Comparison of ENCODE assay signal across 8 cellular contexts in genomic region chr14:70073924-70074566, GRCh38.
A peak's percentile ranks its signal among the peaks of the same experiment; 100 is the strongest.
DNase-seq lines count a peak whose midpoint lies in the region; ATAC-seq and TF ChIP-seq lines count a peak whose summit lies in the region.

No MANE protein-coding gene starts in this region.

- intact Hi-C loops in ascending aorta (cut with DNase I), result loop anchor here (5.0 kb wide), 1 partner anchor 257 kb away; no protein-coding TSS in a partner anchor

- WGBS in iPS DF 6.9 (ENCODE audit: insufficient coverage, insufficient read length), result no CpG with 5 or more reads among the region's 3 CpGs

- H3K4me3 ChIP-seq in ascending aorta (no peak overlapping the region), iPS DF 6.9 (ENCODE audit: low read length) (no peak overlapping the region)

- H3K27me3 ChIP-seq in ascending aorta (no peaks in the 10 kb centered on the region), iPS DF 6.9 (ENCODE audit: control insufficient read depth, insufficient read depth, low read length) (no peaks in the 10 kb centered on the region)

- H3K4me1 ChIP-seq in ascending aorta (no peaks in the 10 kb centered on the region), iPS DF 6.9 (ENCODE audit: control insufficient read depth, insufficient read depth, low read length) (no peaks in the 10 kb centered on the region)

- H3K9me3 ChIP-seq in ascending aorta (no peaks in the 10 kb centered on the region), iPS DF 6.9 (ENCODE audit: control insufficient read depth, insufficient read depth, low read length) (no peaks in the 10 kb centered on the region; the same call in 1 of the 2 replicates)

- TF ChIP-seq CTCF in ascending aorta (IDR thresholded peaks at IDR 0.05), result peak in 2 of 3 experiments; percentile 9 to 40

- ATAC-seq in HG03280 (IDR thresholded peaks at IDR 0.05; ENCODE audit: unreplicated experiment) (no peak), GM19463 (IDR thresholded peaks at IDR 0.05; ENCODE audit: unreplicated experiment) (no peak)

- H3K36me3 ChIP-seq in ascending aorta (no peaks in the 10 kb centered on the region), iPS DF 6.9 (ENCODE audit: control insufficient read depth, insufficient read depth, low read length) (no peaks in the 10 kb centered on the region)

- DNase-seq in ELF-1 (ENCODE audit: low read depth, low spot score), result peak; percentile 59
- peak; percentile 63 for DNase-seq in LHCN-M2 (ENCODE audit: low read depth)
- peak; percentile 50 for DNase-seq in RPMI7951 (ENCODE audit: low read depth)
- DNase-seq in ascending aorta (ENCODE audit: low spot score in 2 of 2), result peak in 1 of 2 donors; percentile 16
- DNase-seq in iPS DF 6.9 (ENCODE audit: low read depth, low spot score), result peak; percentile 58
- peak; percentile 31 to 50 (median 37) for DNase-seq in stimulated activated CD4-positive, alpha-beta T cell treated with anti-CD3 and anti-CD28 coated beads, Interleukin-1b, Interleukin-23, amount 100 ng/mL, for 24 hours (ENCODE audit: low read depth in 4 of 4, low spot score in 1 of 4)

- no peak overlapping the region for H3K27ac ChIP-seq in ascending aorta
- H3K27ac ChIP-seq in iPS DF 6.9 (ENCODE audit: low read length), result no peak overlapping the region
